7 cellular contexts compared by ENCODE assay signal in genomic region chr4:107930821-107931774, GRCh38. TPM values are rescaled to one million over a fixed set of nuclear protein-coding genes. Genes with fewer than 3 reads are reported as not detected.
DNase-seq lines count a peak whose midpoint lies in the region; ATAC-seq, FAIRE-seq and TF ChIP-seq lines count a peak whose summit lies in the region.

Gene CYP2U1 (plus strand): TSS chr4:107931549. CDS start chr4:107931644, 95 bp downstream.

- peak; percentile 93 for ATAC-seq in HG02852 (IDR thresholded peaks at IDR 0.05; ENCODE audit: unreplicated experiment)

- H3K36me3 Mint-ChIP-seq in immature natural killer cell: peaks cover 0 to 4% (median 0%) of the 10 kb centered on the region in 3 donors

- peak within 1 kb of the TSS; percentile 79 for H3K27ac ChIP-seq in VCaP

- in situ Hi-C loops in T47D (cut with HindIII; ENCODE audit: low pct_unique_long_range_greater_than_20kb, low sequenced_read_pairs): no loop called here

- TF ChIP-seq CTCF in VCaP (conservative IDR thresholded peaks at IDR 0.05): peak; percentile 21; the same call in 1 of the 2 replicates

- peaks cover 16 to 21% of the 10 kb centered on the region in 2 donors for H3K4me1 Mint-ChIP-seq in immature natural killer cell

- peaks cover 0 to 10% (median 5%) of the 10 kb centered on the region in 3 donors for H3K27me3 Mint-ChIP-seq in immature natural killer cell (ENCODE audit: low read depth in 3 of 3)

- H3K27ac Mint-ChIP-seq in immature natural killer cell: peak within 1 kb of the TSS; percentile 77 to 93 (median 90)

- no peaks in the 10 kb centered on the region for H3K9me3 Mint-ChIP-seq in immature natural killer cell

- peak; percentile 83 for DNase-seq in GM18507 (ENCODE audit: extremely low spot score, insufficient read length, low read depth)
- DNase-seq in NCI-H1930 (lab: John Stamatoyannopoulos, UW): peak; percentile 72 to 80
- peak; percentile 82 to 89 for DNase-seq in T47D (ENCODE audit: low read depth in 1 of 2, low spot score in 1 of 2)
- DNase-seq in immature natural killer cell: peak; percentile 85 to 86 (median 85)
- DNase-seq in smooth muscle cell of the brain vasculature (ENCODE audit: low read depth, low spot score): peak; percentile 18

- FAIRE-seq in GM18507 (lab: Jason Lieb, UNC): peak; percentile 74

- peak within 1 kb of the TSS; percentile 89 to 96 (median 94) for H3K4me3 Mint-ChIP-seq in immature natural killer cell

RNA-seq across cellular contexts. Expression of gene CYP2U1, which starts in this region (rescaled TPM):
- polyA plus RNA-seq in immature natural killer cell: 1 to 10 TPM; 4.0 to 4.9 (median 4.9) TPM

Comparison
In these comparisons a context has a peak if more than half of its experiments do, and no peak if none do; other contexts are left out.
1. Peak in every context shown above with its lines: DNase-seq, ATAC-seq and H3K27ac ChIP-seq.
2. DNase-seq: peak in every context shown above with its lines; median percentile 86 in T47D; 85 in immature natural killer cell; 83 in GM18507; 76 in NCI-H1930; 18 in smooth muscle cell of the brain vasculature.